Comparison of ENCODE assay signal across 8 cellular contexts in the genomic region with DNA sequence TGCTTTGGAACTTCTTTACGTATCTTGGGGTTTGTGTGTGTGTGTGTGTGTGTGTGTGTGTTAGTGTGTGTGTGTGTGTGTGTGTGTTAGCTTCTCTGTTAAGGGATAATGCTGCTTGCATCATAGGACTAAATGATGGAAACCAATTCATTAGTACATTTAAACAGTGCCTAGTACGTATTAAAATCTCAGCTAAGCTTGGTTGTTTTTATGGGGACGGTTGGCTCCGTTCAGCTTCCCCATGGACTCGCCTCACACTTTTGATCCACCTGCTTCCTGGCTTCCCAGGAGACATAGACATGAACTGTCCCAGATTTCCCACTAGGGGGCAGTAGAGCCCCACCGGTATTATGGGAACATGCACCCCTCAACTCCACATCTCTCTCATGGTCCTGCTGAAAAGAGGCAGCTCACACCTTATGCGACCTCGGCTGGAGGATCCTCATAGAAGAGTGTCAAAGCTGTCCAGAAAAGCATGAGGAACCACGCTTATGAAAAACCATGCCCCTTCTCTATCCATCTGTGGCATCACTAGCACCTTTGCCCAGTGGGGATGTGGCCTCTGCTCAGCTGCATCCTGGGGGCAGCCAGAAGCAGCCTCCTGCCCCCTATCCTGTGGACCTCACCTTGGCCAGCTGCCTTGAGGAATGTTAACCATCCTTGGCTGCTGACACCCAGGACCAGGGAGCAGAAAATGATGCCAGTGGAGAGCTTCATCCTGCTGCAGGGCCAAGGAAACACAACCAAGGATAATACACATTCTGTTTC. TPM values are rescaled to one million over a fixed set of nuclear protein-coding genes. Genes with fewer than 3 reads are reported as not detected.
DNase-seq lines count a peak whose midpoint lies in the region; ATAC-seq and TF ChIP-seq lines count a peak whose summit lies in the region.

No MANE protein-coding gene starts in this region.

- ATAC-seq in heart left ventricle, result peak; percentile 26 to 86 (median 80)

- H3K4me1 ChIP-seq in HAP-1 (no peaks in the 10 kb centered on the region), heart left ventricle (no peaks in the 10 kb centered on the region)

- in situ Hi-C loops in HAP-1 (cut with MboI; ENCODE audit: low sequenced_read_pairs), result no loop called here

- TF ChIP-seq CTCF in NB4 (IDR thresholded peaks at IDR 0.05; ENCODE audit: low read depth, low read length) (peak; percentile 78), heart left ventricle (IDR thresholded peaks at IDR 0.05) (peak; percentile 70 to 91 (median 84))

- no peak overlapping the region for H3K4me3 ChIP-seq in HAP-1
- H3K4me3 ChIP-seq in NB4 (ENCODE audit: low read depth, low read length), result no peak overlapping the region
- no peak overlapping the region for H3K4me3 ChIP-seq in heart left ventricle

- TF ChIP-seq POLR2A in NB4 (IDR thresholded peaks at IDR 0.05; ENCODE audit: extremely low read depth, insufficient read length), result no peak
- no peak for TF ChIP-seq POLR2A in heart left ventricle (IDR thresholded peaks at IDR 0.05)

- peak; percentile 6 for DNase-seq in GM04503 (ENCODE audit: low read depth)
- DNase-seq in HAP-1 (ENCODE audit: low spot score in 2 of 2), result peak; percentile 67 to 78
- peak; percentile 73 for DNase-seq in NB4 (ENCODE audit: low read depth)
- DNase-seq in SKM-1 (lab: John Stamatoyannopoulos, UW; ENCODE audit: unreplicated experiment), result peak; percentile 45
- peak; percentile 53 for DNase-seq in activated naive CD4-positive, alpha-beta T cell treated with anti-CD3 and anti-CD28 coated beads, Interleukin-2, amount 50 U/mL, for 16 hours
- DNase-seq in heart left ventricle, result peak in 4 of 5 donors; percentile 20 to 49 (median 30)
- DNase-seq in renal cortical epithelial cell (ENCODE audit: low read depth), result peak; percentile 45
- no peak for DNase-seq in mesenteric fat pad (ENCODE audit: low spot score)

- intact Hi-C loops in heart left ventricle (cut with DNase I), result loop anchor here in 7 of 10 donors (2.0 to 10.0 kb wide), 6 partner anchors 617 to 689 kb away; no protein-coding TSS in a partner anchor

- H3K9me3 ChIP-seq in HAP-1, result no peaks in the 10 kb centered on the region
- no peaks in the 10 kb centered on the region for H3K9me3 ChIP-seq in heart left ventricle

- no peak overlapping the region for H3K27ac ChIP-seq in heart left ventricle

- H3K36me3 ChIP-seq in HAP-1 (replicated peaks) (no peaks in the 10 kb centered on the region), heart left ventricle (no peaks in the 10 kb centered on the region)

- 0 to 3% (median 2%) methylated on average over 9 of the region's 9 CpGs for WGBS in heart left ventricle, 4 donors

- H3K27me3 ChIP-seq in HAP-1 (ENCODE audit: low read depth), result peaks cover 28% of the 10 kb centered on the region
- peaks cover 0 to 23% (median 5%) of the 10 kb centered on the region in 9 donors for H3K27me3 ChIP-seq in heart left ventricle

RNA-seq across cellular contexts. Expression of gene SAAL1, which starts 9.7 kb away (rescaled TPM):
- 1 to 10 TPM; 4.9 to 7.6 (median 6.6) TPM for total RNA-seq in heart left ventricle
- polyA plus RNA-seq in heart left ventricle, result 10 to 100 TPM in 1 of 2 donors, 1 to 10 TPM in 1; 7.5 to 10.9 TPM
- total RNA-seq in renal cortical epithelial cell, result 15.2 and 22.7 TPM in 2 replicates
- 9.4 TPM for total RNA-seq in mesenteric fat pad

RNA-seq across cellular contexts. Expression of gene MRGPRX3, which starts 16.8 kb away (rescaled TPM):
- not detected for total RNA-seq in heart left ventricle
- not detected for polyA plus RNA-seq in heart left ventricle
- total RNA-seq in renal cortical epithelial cell, result not detected in 2 replicates
- not detected for total RNA-seq in mesenteric fat pad

RNA-seq across cellular contexts. Expression of gene MRGPRX4, which starts 57.1 kb away (rescaled TPM):
- total RNA-seq in heart left ventricle (not detected), renal cortical epithelial cell (not detected in 2 replicates), mesenteric fat pad (not detected)
- polyA plus RNA-seq in heart left ventricle, result not detected
